ENCODE assay signal across 25 cellular contexts in the genomic region with DNA sequence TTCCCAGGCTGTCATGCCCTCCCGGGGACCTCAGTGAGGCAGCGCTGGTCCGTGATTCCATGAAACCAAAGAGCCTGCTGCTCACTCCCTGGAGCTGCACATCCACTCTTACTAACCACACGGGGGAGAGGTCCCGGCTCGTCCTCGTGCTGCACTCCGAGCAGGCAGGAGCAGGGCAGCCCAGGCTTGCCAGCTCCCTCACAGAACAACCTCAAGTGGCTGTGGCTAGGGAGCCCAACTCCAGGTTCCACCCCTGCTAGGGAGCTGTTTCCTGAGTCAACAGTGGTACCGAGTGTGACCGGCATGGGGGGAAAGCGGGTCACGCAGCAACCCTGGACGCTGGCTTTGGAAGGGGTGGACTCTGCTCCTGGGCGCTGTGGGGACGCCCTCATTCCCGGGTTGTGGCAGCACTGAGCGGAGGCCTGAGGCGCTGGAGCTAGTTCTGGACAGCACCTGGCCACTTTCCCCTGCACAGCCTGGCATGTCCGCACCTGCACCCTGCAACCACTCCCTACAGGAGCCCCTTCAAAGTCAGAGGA. TPM values are rescaled to one million over a fixed set of nuclear protein-coding genes. Genes with fewer than 3 reads are reported as not detected.
A peak's percentile ranks its signal among the peaks of the same experiment; 100 is the strongest.
DNase-seq lines count a peak whose midpoint lies in the region; ATAC-seq, FAIRE-seq and TF ChIP-seq lines count a peak whose summit lies in the region.
"Had no signal": no experiment of that assay in that cellular context is flagged by ENCODE, and none has a peak within 500 bp of the region (broad histone marks: within the 10 kb centered on the region; RNA-seq: fewer than 3 reads in every experiment).

No MANE protein-coding gene starts in this region.

- POLR2A ChIA-PET in Panc1 (lab: Charles Lee): interaction anchor here (0.7 kb wide), 1 partner anchor 625 kb away, joined by 3 read pairs; no protein-coding TSS in a partner anchor

- intact Hi-C loops in Panc1 (cut with micrococcal nuclease; ENCODE audit: unreplicated experiment): loop anchor here (10.0 kb wide), 1 partner anchor 1678 kb away; no protein-coding TSS in a partner anchor
- intact Hi-C loops in kidney (cut with DNase I): no loop called here

- H3K27me3 ChIP-seq in H7 (ENCODE audit: control insufficient read depth, insufficient read depth, low read length): no peaks in the 10 kb centered on the region
- peaks cover 8% of the 10 kb centered on the region for H3K27me3 ChIP-seq in Panc1 (ENCODE audit: control insufficient read depth, insufficient read depth, low read length)
- H3K27me3 ChIP-seq in smooth muscle cell (ENCODE audit: low read depth): no peaks in the 10 kb centered on the region

- no peak overlapping the region for H3K27ac Mint-ChIP-seq in stimulated activated memory B cell treated with anti-CD40 and anti-IgM and Interleukin-4, amounts not matched to agents 10 μg/mL and 1 μg/mL and 100 μg/mL, for 72 hours
- H3K27ac Mint-ChIP-seq: activated naive CD8-positive, alpha-beta T cell treated with anti-CD3 and anti-CD28 coated beads, Interleukin-2, amount 10 ng/mL, durations not matched to agents 7 days and 5 days; CD4-positive, alpha-beta T cell; naive thymus-derived CD4-positive, alpha-beta T cell had no signal

- no peak overlapping the region for H3K4me3 Mint-ChIP-seq in stimulated activated memory B cell treated with anti-CD40 and anti-IgM and Interleukin-4, amounts not matched to agents 10 μg/mL and 1 μg/mL and 100 μg/mL, for 72 hours
- H3K4me3 Mint-ChIP-seq: activated naive CD8-positive, alpha-beta T cell treated with anti-CD3 and anti-CD28 coated beads, Interleukin-2, amount 10 ng/mL, durations not matched to agents 7 days and 5 days; CD4-positive, alpha-beta T cell; central memory CD8-positive, alpha-beta T cell; naive thymus-derived CD4-positive, alpha-beta T cell had no signal

- peaks cover 39% of the 10 kb centered on the region for H3K27me3 Mint-ChIP-seq in stimulated activated memory B cell treated with anti-CD40 and anti-IgM and Interleukin-4, amounts not matched to agents 10 μg/mL and 1 μg/mL and 100 μg/mL, for 72 hours

- H3K4me3 ChIP-seq in H7 (ENCODE audit: insufficient read depth, low read depth, low read length) (no peak overlapping the region), Panc1 (ENCODE audit: low read depth in 2 of 2, low read length in 2 of 2) (no peak overlapping the region), kidney (ENCODE audit: low read length in 2 of 2) (no peak overlapping the region), smooth muscle cell (no peak overlapping the region)
- H3K4me3 ChIP-seq: dorsolateral prefrontal cortex, PC-9, thoracic aorta had no signal

- H3K36me3 Mint-ChIP-seq in stimulated activated memory B cell treated with anti-CD40 and anti-IgM and Interleukin-4, amounts not matched to agents 10 μg/mL and 1 μg/mL and 100 μg/mL, for 72 hours: no peaks in the 10 kb centered on the region
- H3K36me3 Mint-ChIP-seq: activated naive CD8-positive, alpha-beta T cell treated with anti-CD3 and anti-CD28 coated beads, Interleukin-2, amount 10 ng/mL, durations not matched to agents 7 days and 5 days; naive thymus-derived CD4-positive, alpha-beta T cell had no signal

- H3K4me2 ChIP-seq in smooth muscle cell: no peak overlapping the region
- H3K4me2 ChIP-seq: KMS-11, PC-9 had no signal

- H3F3A ChIP-seq in smooth muscle cell (ENCODE audit: low read depth): no peaks in the 10 kb centered on the region

- H3K27ac ChIP-seq in Panc1 (ENCODE audit: low read length) (no peak overlapping the region), kidney (ENCODE audit: low read depth in 2 of 2, low read length in 2 of 2) (no peak overlapping the region), smooth muscle cell (ENCODE audit: low read depth) (no peak overlapping the region)
- H3K27ac ChIP-seq: dorsolateral prefrontal cortex, KMS-11, PC-9, thoracic aorta had no signal

- CTCF ChIA-PET in Panc1 (lab: Charles Lee): interaction anchor here (0.7 kb wide), 1 partner anchor 134 kb away, joined by 5 read pairs; no protein-coding TSS in a partner anchor

- no peaks in the 10 kb centered on the region for H3K36me3 ChIP-seq in H7 (replicated peaks; ENCODE audit: control insufficient read depth, insufficient read depth, low read length)
- H3K36me3 ChIP-seq in Panc1 (ENCODE audit: control insufficient read depth, insufficient read depth, low read length): no peaks in the 10 kb centered on the region
- no peaks in the 10 kb centered on the region for H3K36me3 ChIP-seq in kidney (ENCODE audit: control insufficient read depth in 1 of 2, insufficient read depth in 2 of 2, low read length in 2 of 2)
- H3K36me3 ChIP-seq in smooth muscle cell (ENCODE audit: low read depth): no peaks in the 10 kb centered on the region
- H3K36me3 ChIP-seq: thoracic aorta had no signal

- WGBS in smooth muscle cell (ENCODE audit: low lambda C conversion rate): 83% methylated on average over 19 of the region's 19 CpGs

- no peaks in the 10 kb centered on the region for H3K79me2 ChIP-seq in smooth muscle cell (ENCODE audit: low read depth)

- H2AFZ ChIP-seq in smooth muscle cell (ENCODE audit: low read depth): no peak overlapping the region
- H2AFZ ChIP-seq: PC-9 had no signal

- TF ChIP-seq CTCF in Panc1 (IDR thresholded peaks at IDR 0.05) (no peak), kidney (IDR thresholded peaks at IDR 0.05; ENCODE audit: borderline replicate concordance, extremely low read depth, insufficient read depth) (no peak), smooth muscle cell (IDR thresholded peaks at IDR 0.05; ENCODE audit: borderline replicate concordance, insufficient read depth, poor library complexity, severe bottlenecking) (no peak)

- H3K9me3 Mint-ChIP-seq in stimulated activated memory B cell treated with anti-CD40 and anti-IgM and Interleukin-4, amounts not matched to agents 10 μg/mL and 1 μg/mL and 100 μg/mL, for 72 hours: no peaks in the 10 kb centered on the region
- H3K9me3 Mint-ChIP-seq: activated naive CD8-positive, alpha-beta T cell treated with anti-CD3 and anti-CD28 coated beads, Interleukin-2, amount 10 ng/mL, durations not matched to agents 7 days and 5 days; CD4-positive, alpha-beta T cell; central memory CD8-positive, alpha-beta T cell; naive thymus-derived CD4-positive, alpha-beta T cell had no signal

- no peak overlapping the region for H3K9ac ChIP-seq in kidney (ENCODE audit: low read length in 2 of 2)
- H3K9ac ChIP-seq in smooth muscle cell (ENCODE audit: low read depth): no peak overlapping the region
- H3K9ac ChIP-seq: KMS-11 had no signal

- H3K4me1 Mint-ChIP-seq in stimulated activated memory B cell treated with anti-CD40 and anti-IgM and Interleukin-4, amounts not matched to agents 10 μg/mL and 1 μg/mL and 100 μg/mL, for 72 hours: peaks cover 7% of the 10 kb centered on the region

- FAIRE-seq in kidney (lab: Jason Lieb, UNC): no peak
- FAIRE-seq: endothelial cell of umbilical vein had no signal

- in situ Hi-C loops in Panc1 (cut with HindIII; ENCODE audit: low pct_unique_long_range_greater_than_20kb, low sequenced_read_pairs): no loop called here

- DNase-seq in H7 (peak; percentile 66), Panc1 (ENCODE audit: low read depth, low spot score) (no peak), kidney (peak; percentile 69), GM03348 (ENCODE audit: low spot score) (no peak), smooth muscle cell (lab: John Stamatoyannopoulos, UW; ENCODE audit: unreplicated experiment) (no peak)
- DNase-seq: activated effector memory CD4-positive, alpha-beta T cell treated with anti-CD3 and anti-CD28 coated beads, Interleukin-2, amount 50 U/mL, for 16 hours; activated naive CD8-positive, alpha-beta T cell treated with anti-CD3 and anti-CD28 coated beads, Interleukin-2, amount 10 ng/mL, durations not matched to agents 7 days and 5 days; CD4-positive, alpha-beta T cell; naive thymus-derived CD4-positive, alpha-beta T cell; NCI-H1694; NCI-H2227 treated with DMSO at 0.1 percent for 48 hours; NCI-H82; PC-9; retina; stimulated activated CD4-positive, alpha-beta T cell treated with anti-CD3 and anti-CD28 coated beads, Interleukin-12 subunit alpha, Interleukin-12 subunit beta, amount 100 ng/mL, for 4 hours; stimulated activated CD4-positive, alpha-beta T cell treated with anti-CD3 and anti-CD28 coated beads, Interleukin-4, amount 100 ng/mL, for 24 hours; stimulated activated naive CD4-positive, alpha-beta T cell treated with Interleukin-2 at 50 U/mL for 16 hours; T-helper 1 cell had no signal

- no peaks in the 10 kb centered on the region for H3K9me3 ChIP-seq in Panc1 (ENCODE audit: control insufficient read depth, insufficient read depth, low read depth, low read length)
- H3K9me3 ChIP-seq in kidney (ENCODE audit: control insufficient read depth in 1 of 2, low read length in 2 of 2): no peaks in the 10 kb centered on the region
- H3K9me3 ChIP-seq in smooth muscle cell (replicated peaks; ENCODE audit: low read depth): no peaks in the 10 kb centered on the region
- H3K9me3 ChIP-seq: thoracic aorta had no signal

- H4K20me1 ChIP-seq in smooth muscle cell (ENCODE audit: low read depth): no peaks in the 10 kb centered on the region

- H3K4me1 ChIP-seq in Panc1 (ENCODE audit: control insufficient read depth, insufficient read depth, low read length): peaks cover 8% of the 10 kb centered on the region
- H3K4me1 ChIP-seq in kidney (ENCODE audit: control insufficient read depth in 1 of 2, insufficient read depth in 1 of 2, low read depth in 1 of 2, low read length in 2 of 2): no peaks in the 10 kb centered on the region
- H3K4me1 ChIP-seq in smooth muscle cell (ENCODE audit: low read depth): no peaks in the 10 kb centered on the region

- no TSS peak for BruUV-seq in Panc1 (replicated peaks; lab: Mats Ljungman, UMichigan)

- ATAC-seq in Panc1: peak; percentile 49
- ATAC-seq in stimulated activated memory B cell treated with anti-CD40 and anti-IgM and Interleukin-4, amounts not matched to agents 10 μg/mL and 1 μg/mL and 100 μg/mL, for 72 hours: peak; percentile 14
- ATAC-seq in GM18517 (IDR thresholded peaks at IDR 0.05; ENCODE audit: unreplicated experiment): no peak
- ATAC-seq: naive thymus-derived CD4-positive, alpha-beta T cell had no signal

RNA-seq across cellular contexts. Expression of a gene that starts 27.9 kb away (rescaled TPM):
- 44.8 and 47.4 TPM in 2 replicates for total RNA-seq in H7 (2014; rRNA removed; shearing (Covaris generic))
- total RNA-seq in Panc1 (2021; ENCODE audit: unreplicated experiment) (41.0 TPM), kidney (28.3 TPM), smooth muscle cell (25.1 and 27.1 TPM in 2 replicates)
- 37.4 TPM for polyA plus RNA-seq in Panc1 (2012; ENCODE audit: insufficient read length)
- polyA plus RNA-seq in kidney (ENCODE audit: insufficient read depth, low read depth, low replicate concordance) (34.8 TPM), smooth muscle cell (22.2 and 22.5 TPM in 2 replicates)

Comparison
In these comparisons a context has a peak if more than half of its experiments do, and no peak if none do; other contexts are left out.
1. DNase-seq: peak in H7 (single experiment) and kidney (single experiment); none in Panc1 (single experiment), GM03348 (single experiment) and smooth muscle cell (single experiment).